15 cellular contexts compared by ENCODE assay signal in the genomic region with DNA sequence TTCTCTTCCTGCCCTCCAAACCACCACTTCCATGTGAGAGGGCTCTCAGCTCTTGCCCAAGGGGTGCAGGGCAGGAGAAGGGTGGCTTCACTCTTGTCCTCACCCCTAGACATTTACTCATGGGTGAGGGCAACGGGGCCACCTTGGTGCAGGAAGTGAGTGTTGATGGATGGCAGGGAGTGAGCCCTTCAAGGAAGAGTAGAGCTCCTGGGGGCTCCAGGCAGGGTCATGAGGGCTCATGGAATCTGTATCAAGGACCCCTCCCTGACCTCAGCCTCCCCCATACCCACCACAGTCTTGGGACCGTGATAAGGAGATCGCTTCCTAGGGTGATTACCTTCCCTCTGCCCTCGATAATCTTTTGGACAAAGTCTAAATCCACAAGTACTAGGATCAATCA.
"Had no signal": no experiment of that assay in that cellular context is flagged by ENCODE, and none has a peak within 500 bp of the region (broad histone marks: within the 10 kb centered on the region; RNA-seq: fewer than 3 reads in every experiment).

No MANE protein-coding gene starts in this region.

- DNase-seq: activated CD8-positive, alpha-beta T cell treated with anti-CD3 and anti-CD28 coated beads for 36 hours; activated gamma-delta T cell treated with Interleukin-2 at 50 U/mL for 16 hours; activated naive CD8-positive, alpha-beta T cell treated with anti-CD3 and anti-CD28 coated beads for 36 hours; activated T-cell treated with anti-CD3 and anti-CD28 coated beads, Interleukin-2, amount 50 U/mL, for 72 hours; dorsolateral prefrontal cortex; erythroblast; stimulated activated CD4-positive, alpha-beta T cell treated with anti-CD3 and anti-CD28 coated beads, Interleukin-15, amount 100 ng/mL, for 24 hours; stimulated activated CD4-positive, alpha-beta T cell treated with anti-CD3 and anti-CD28 coated beads, Interleukin-4, amount 100 ng/mL, for 1 hour; stimulated activated naive CD4-positive, alpha-beta T cell; T-helper 17 cell; WERI-Rb-1 had no signal

- H3K4me3 ChIP-seq: dorsolateral prefrontal cortex, hepatocyte, neural progenitor cell, ovary had no signal

- H3K27me3 ChIP-seq: hepatocyte, neural progenitor cell, ovary had no signal

- H3K9ac ChIP-seq: neural progenitor cell had no signal

- H3K27ac ChIP-seq: dorsolateral prefrontal cortex, neural progenitor cell, ovary, WERI-Rb-1 had no signal

- H3K36me3 ChIP-seq: ovary had no signal

- H2AFZ ChIP-seq: hepatocyte, neural progenitor cell had no signal

- H3K4me2 ChIP-seq: hepatocyte, neural progenitor cell had no signal

- H3K9me3 ChIP-seq: ovary had no signal

- ATAC-seq: activated CD8-positive, alpha-beta T cell treated with anti-CD3 and anti-CD28 coated beads for 36 hours; activated T-cell treated with anti-CD3 and anti-CD28 coated beads, Interleukin-2, amount 50 U/mL, for 72 hours; left lobe of liver; T-helper 17 cell had no signal
